Comparison of ENCODE assay signal across 22 cellular contexts in genomic region chr18:33830210-33830609, GRCh38.
"Had no signal": no experiment of that assay in that cellular context is flagged by ENCODE, and none has a peak within 500 bp of the region (broad histone marks: within the 10 kb centered on the region; RNA-seq: fewer than 3 reads in every experiment).

No MANE protein-coding gene starts in this region.

- H3K36me3 Mint-ChIP-seq: mesothelial cell of epicardium; naive thymus-derived CD4-positive, alpha-beta T cell; stimulated activated effector memory CD8-positive, alpha-beta T cell treated with anti-CD3 and anti-CD28 coated beads, Interleukin-12 subunit alpha, Interleukin-12 subunit beta, amount 100 ng/mL, for 72 hours; type B pancreatic cell had no signal

- H3K27me3 Mint-ChIP-seq: naive thymus-derived CD4-positive, alpha-beta T cell; type B pancreatic cell had no signal

- DNase-seq: effector CD8-positive, alpha-beta T cell; endodermal cell; foreskin fibroblast; gastrocnemius medialis; head of caudate nucleus; kidney; left lung; mesenchymal stem cell; naive thymus-derived CD4-positive, alpha-beta T cell; nephron progenitor cell; nucleus accumbens; stimulated activated CD4-positive, alpha-beta T cell treated with anti-CD3 and anti-CD28 coated beads, Interleukin-2, amount 100 ng/mL, for 24 hours; stimulated activated CD4-positive, alpha-beta T cell treated with anti-CD3 and anti-CD28 coated beads, Interleukin-4, amount 100 ng/mL, for 24 hours; stimulated activated naive CD4-positive, alpha-beta T cell treated with Interleukin-2 at 50 U/mL for 16 hours; substantia nigra; testis; tibial artery had no signal

- ATAC-seq: esophagus mucosa; gastrocnemius medialis; left lung; naive thymus-derived CD4-positive, alpha-beta T cell; sciatic nerve; stimulated activated effector memory CD8-positive, alpha-beta T cell treated with anti-CD3 and anti-CD28 coated beads, Interleukin-12 subunit alpha, Interleukin-12 subunit beta, amount 100 ng/mL, for 72 hours had no signal

- H3K4me1 Mint-ChIP-seq: naive thymus-derived CD4-positive, alpha-beta T cell; nephron progenitor cell; stimulated activated effector memory CD8-positive, alpha-beta T cell treated with anti-CD3 and anti-CD28 coated beads, Interleukin-12 subunit alpha, Interleukin-12 subunit beta, amount 100 ng/mL, for 72 hours had no signal

- H3K27ac Mint-ChIP-seq: endodermal cell; mesothelial cell of epicardium; naive thymus-derived CD4-positive, alpha-beta T cell; nephron progenitor cell; stimulated activated effector memory CD8-positive, alpha-beta T cell treated with anti-CD3 and anti-CD28 coated beads, Interleukin-12 subunit alpha, Interleukin-12 subunit beta, amount 100 ng/mL, for 72 hours; type B pancreatic cell had no signal

- H3K4me3 Mint-ChIP-seq: endodermal cell; mesothelial cell of epicardium; naive thymus-derived CD4-positive, alpha-beta T cell; nephron progenitor cell; stimulated activated effector memory CD8-positive, alpha-beta T cell treated with anti-CD3 and anti-CD28 coated beads, Interleukin-12 subunit alpha, Interleukin-12 subunit beta, amount 100 ng/mL, for 72 hours; type B pancreatic cell had no signal
